15 cellular contexts compared by ENCODE assay signal in genomic region chr1:234775477-234776246, GRCh38.
DNase-seq lines count a peak whose midpoint lies in the region; ATAC-seq, FAIRE-seq and TF ChIP-seq lines count a peak whose summit lies in the region.
"Had no signal": no experiment of that assay in that cellular context is flagged by ENCODE, and none has a peak within 500 bp of the region (broad histone marks: within the 10 kb centered on the region; RNA-seq: fewer than 3 reads in every experiment).

No MANE protein-coding gene starts in this region.

- no peaks in the 10 kb centered on the region for H4K20me1 ChIP-seq in BLaER1

- H3K36me3 ChIP-seq in BLaER1 (no peaks in the 10 kb centered on the region), Panc1 (ENCODE audit: control insufficient read depth, insufficient read depth, low read length) (no peaks in the 10 kb centered on the region)

- TF ChIP-seq CTCF in Panc1 (IDR thresholded peaks at IDR 0.05): no peak
- no peak for TF ChIP-seq CTCF in epithelial cell of esophagus (IDR thresholded peaks at IDR 0.05; ENCODE audit: insufficient read depth, low read depth, low read length, missing control alignments)

- H3K27ac ChIP-seq in BLaER1 (peak overlapping the region; percentile 96), Panc1 (ENCODE audit: low read length) (peak overlapping the region; percentile 99)
- H3K27ac ChIP-seq: VCaP had no signal

- intact Hi-C loops in Panc1 (cut with micrococcal nuclease; ENCODE audit: unreplicated experiment): no loop called here

- H3K9me3 ChIP-seq in BLaER1: peaks cover 15% of the 10 kb centered on the region
- peaks cover 8% of the 10 kb centered on the region; the same call in 1 of the 2 replicates for H3K9me3 ChIP-seq in Panc1 (ENCODE audit: control insufficient read depth, insufficient read depth, low read depth, low read length)

- H3K4me1 ChIP-seq in BLaER1: peaks cover 60% of the 10 kb centered on the region
- peaks cover 32% of the 10 kb centered on the region for H3K4me1 ChIP-seq in Panc1 (ENCODE audit: control insufficient read depth, insufficient read depth, low read length)

- POLR2A ChIA-PET in Panc1 (lab: Charles Lee): interaction anchor here (0.6 kb wide), 1 partner anchor 667 kb away, joined by 9 read pairs; no protein-coding TSS in a partner anchor

- H3K27me3 ChIP-seq in BLaER1 (peaks cover 27% of the 10 kb centered on the region), Panc1 (ENCODE audit: control insufficient read depth, insufficient read depth, low read length) (no peaks in the 10 kb centered on the region)

- no peak for TF ChIP-seq POLR2A in H54 (IDR thresholded peaks at IDR 0.05; ENCODE audit: low read depth, low read length)

- BruUV-seq in Panc1 (replicated peaks; lab: Mats Ljungman, UMichigan): no TSS peak

- no peak for FAIRE-seq in H54 (lab: Jason Lieb, UNC)
- FAIRE-seq: bronchial epithelial cell, islet of Langerhans had no signal

- CTCF ChIA-PET in Panc1 (lab: Charles Lee): no interaction called here

- in situ Hi-C loops in Panc1 (cut with HindIII; ENCODE audit: low pct_unique_long_range_greater_than_20kb, low sequenced_read_pairs): no loop called here

- ATAC-seq in Panc1: no peak
- no peak for ATAC-seq in GM19463 (IDR thresholded peaks at IDR 0.05; ENCODE audit: unreplicated experiment)
- ATAC-seq: CD8-positive, alpha-beta T cell; effector memory CD8-positive, alpha-beta T cell had no signal

- H3K4me3 ChIP-seq in BLaER1 (no peak overlapping the region), Panc1 (ENCODE audit: low read depth in 2 of 2, low read length in 2 of 2) (no peak overlapping the region), epithelial cell of esophagus (ENCODE audit: low read length) (no peak overlapping the region)

- peak overlapping the region; percentile 50 for H3K4me2 ChIP-seq in BLaER1

- H3K9ac ChIP-seq in BLaER1: no peak overlapping the region

- peak; percentile 73 for DNase-seq in A172 (ENCODE audit: low spot score)
- DNase-seq in Panc1 (ENCODE audit: low read depth, low spot score): no peak
- peak; percentile 7 for DNase-seq in epithelial cell of esophagus (ENCODE audit: low read depth)
- no peak for DNase-seq in NCI-H1436 (lab: John Stamatoyannopoulos, UW)
- DNase-seq in H54 (ENCODE audit: insufficient read length, low spot score): no peak
- DNase-seq: activated effector memory CD4-positive, alpha-beta T cell treated with Interleukin-2 at 50 U/mL for 16 hours; effector memory CD8-positive, alpha-beta T cell; GDM1; NCI-H2107 had no signal

Comparison
In these comparisons a context has a peak if more than half of its experiments do, and no peak if none do; other contexts are left out.
1. DNase-seq: peak in A172 (single experiment) and epithelial cell of esophagus (single experiment); none in Panc1 (single experiment), NCI-H1436 (single experiment) and H54 (single experiment).